31 cellular contexts compared by ENCODE assay signal in the genomic region with DNA sequence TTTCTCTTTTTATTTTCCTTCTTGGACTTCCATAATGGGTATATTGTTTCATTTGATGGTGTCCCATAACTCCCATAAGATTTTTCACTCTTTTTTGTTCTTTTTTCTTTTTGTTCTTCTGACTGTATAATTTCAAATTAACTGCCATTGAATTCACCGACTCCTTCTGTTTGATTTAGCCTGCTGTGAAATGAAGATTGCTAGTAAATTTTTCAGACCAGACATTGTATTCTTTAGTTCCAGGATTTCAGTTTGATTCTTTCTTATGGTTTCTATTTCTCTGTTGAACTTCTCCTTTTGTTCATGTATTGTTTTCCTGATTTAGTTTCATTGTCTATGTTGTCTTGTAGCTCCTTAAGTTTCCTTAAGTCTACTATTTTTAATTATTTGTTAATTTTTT.
"Had no signal": no experiment of that assay in that cellular context is flagged by ENCODE, and none has a peak within 500 bp of the region (broad histone marks: within the 10 kb centered on the region; RNA-seq: fewer than 3 reads in every experiment).

No MANE protein-coding gene starts in this region.

- DNase-seq: activated CD4-positive, alpha-beta memory T cell treated with anti-CD3 and anti-CD28 coated beads, Interleukin-2, amount 10 ng/mL, durations not matched to agents 7 days and 5 days; activated CD4-positive, alpha-beta T cell treated with anti-CD3 and anti-CD28 coated beads for 36 hours; activated CD4-positive, alpha-beta T cell treated with anti-CD3 and anti-CD28 coated beads, Interleukin-2, amount 10 ng/mL, durations not matched to agents 7 days and 5 days; activated CD4-positive, alpha-beta T cell treated with anti-CD3 and anti-CD28 coated beads, Interleukin-2, amount 50 U/mL, for 4 hours; activated CD4-positive, CD25-positive, alpha-beta regulatory T cell; activated CD4-positive, CD25-positive, alpha-beta regulatory T cell treated with anti-CD3 and anti-CD28 coated beads, Interleukin-2, amount 50 U/mL, for 72 hours; activated CD8-positive, alpha-beta memory T cell treated with anti-CD3 and anti-CD28 coated beads, Interleukin-2, amount 50 U/mL, for 48 hours; activated gamma-delta T cell; activated naive CD4-positive, alpha-beta T cell; activated naive CD4-positive, alpha-beta T cell treated with anti-CD3 and anti-CD28 coated beads, Interleukin-2, amount 10 ng/mL, durations not matched to agents 7 days and 5 days; activated naive CD8-positive, alpha-beta T cell treated with anti-CD3 and anti-CD28 coated beads, Interleukin-2, amount 10 ng/mL, durations not matched to agents 7 days and 5 days; activated T-cell treated with anti-CD3 and anti-CD28 coated beads for 4 hours; activated T-cell treated with anti-CD3 and anti-CD28 coated beads, Interleukin-2, amount 50 U/mL, for 24 hours; activated T-cell treated with anti-CD3 and anti-CD28 coated beads, Interleukin-2, amount 50 U/mL, for 72 hours; central memory CD4-positive, alpha-beta T cell; cerebellar nuclear complex; colonic mucosa; effector CD8-positive, alpha-beta T cell; esophagus squamous epithelium; foreskin melanocyte; head of caudate nucleus; T-helper 17 cell; T1000 had no signal

- FAIRE-seq: endometrium, endothelial cell of umbilical vein had no signal

- H3K4me3 ChIP-seq: ascending aorta, breast epithelium, cardiac muscle cell, colonic mucosa, esophagus squamous epithelium, gastroesophageal sphincter had no signal

- H3K9me3 ChIP-seq: colonic mucosa had no signal

- H3K27me3 ChIP-seq: ascending aorta, breast epithelium, cardiac muscle cell, colonic mucosa, esophagus squamous epithelium, gastroesophageal sphincter had no signal

- H3K36me3 ChIP-seq: ascending aorta, breast epithelium, cardiac muscle cell, colonic mucosa, esophagus squamous epithelium, gastroesophageal sphincter had no signal

- ATAC-seq: activated CD4-positive, alpha-beta T cell treated with anti-CD3 and anti-CD28 coated beads for 36 hours; activated naive CD4-positive, alpha-beta T cell treated with anti-CD3 and anti-CD28 coated beads, Interleukin-2, amount 50 U/mL, for 72 hours; activated T-cell treated with anti-CD3 and anti-CD28 coated beads, Interleukin-2, amount 50 U/mL, for 72 hours; gastroesophageal sphincter; T-helper 17 cell had no signal

- H3K4me1 ChIP-seq: ascending aorta, breast epithelium, colonic mucosa, esophagus squamous epithelium, gastroesophageal sphincter had no signal

- H3K27ac ChIP-seq: ascending aorta, breast epithelium, cardiac muscle cell, colonic mucosa, epithelial cell of prostate, esophagus squamous epithelium, gastroesophageal sphincter had no signal
